In the genomic region with DNA sequence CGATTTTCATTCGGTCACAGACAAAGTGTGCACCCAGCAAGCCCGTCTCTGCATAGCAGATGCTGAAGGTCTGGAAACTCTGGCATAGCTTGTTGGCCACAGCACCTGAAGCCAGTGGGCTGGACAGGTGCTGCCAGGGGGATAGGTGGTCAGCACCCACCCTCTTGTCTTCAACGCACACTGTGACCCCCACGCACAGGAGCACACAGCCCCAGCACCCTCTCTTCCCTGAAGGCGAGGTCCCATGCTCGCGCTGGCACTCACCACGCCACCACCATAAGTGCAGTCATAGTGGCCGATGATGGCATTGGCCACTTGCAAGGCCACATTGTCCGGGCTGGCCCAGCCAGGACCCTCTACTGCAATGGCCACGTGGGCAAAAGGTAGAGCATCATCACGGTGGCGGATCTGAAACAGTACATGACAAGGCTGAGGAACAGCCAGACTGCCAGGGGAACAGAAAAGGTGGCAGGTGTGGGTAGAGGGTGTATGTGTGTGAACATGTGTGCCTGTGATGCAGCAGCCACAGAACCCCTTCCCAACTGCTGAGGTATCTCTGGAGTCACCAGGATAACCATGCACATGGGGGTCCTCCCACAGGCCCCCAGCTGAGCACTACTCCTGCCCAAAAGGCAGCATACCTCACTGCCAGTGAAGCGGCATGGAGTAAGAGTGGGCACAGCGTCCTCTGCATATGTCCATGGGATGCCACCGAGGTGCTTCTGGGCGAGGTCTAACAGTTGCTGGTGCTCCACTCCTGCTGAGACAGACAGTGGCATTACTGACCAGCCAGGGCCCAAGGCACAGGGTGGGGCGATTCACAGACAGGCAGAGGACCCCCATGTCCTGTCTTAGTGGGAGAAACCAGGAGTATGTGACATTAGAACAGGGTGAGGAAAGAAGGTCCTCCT, we compare ENCODE assay signal across 1 cellular context.
TF ChIP-seq lines count a peak whose summit lies in the region.

No MANE protein-coding gene starts in this region.

TF ChIP-seq in K562, 482 proteins besides CTCF, POLR2A, EP300 and RAD21:
- TF ChIP-seq JUN (IDR thresholded peaks at IDR 0.05; ENCODE audit: borderline replicate concordance, low read depth, low read length) (no peak), JUN (CRISPR knock-in tag; IDR thresholded peaks at IDR 0.05; ENCODE audit: borderline replicate concordance) (no peak), ZNF384 (IDR thresholded peaks at IDR 0.05; ENCODE audit: low read depth, low read length) (no peak), NONO (IDR thresholded peaks at IDR 0.05; ENCODE audit: low read depth in 2 of 2, low read length in 1 of 2) (no peak), NRF1 (conservative IDR thresholded peaks at IDR 0.05 in 1 of 2, IDR thresholded peaks at IDR 0.05 in 1 of 2) (no peak), ZNF263 (CRISPR knock-in tag; IDR thresholded peaks at IDR 0.05; ENCODE audit: borderline replicate concordance) (no peak), SMARCE1 (IDR thresholded peaks at IDR 0.05) (no peak), NFATC3 (IDR thresholded peaks at IDR 0.05) (no peak), COPS2 (conservative IDR thresholded peaks at IDR 0.05) (no peak), POLR2G (IDR thresholded peaks at IDR 0.05; ENCODE audit: low read depth, low read length) (peak; percentile 29; the same call in 1 of the 2 replicates), CBX2 (IDR thresholded peaks at IDR 0.05; ENCODE audit: insufficient read depth, low read length, poor library complexity, severe bottlenecking) (no peak), RBFOX2 (IDR thresholded peaks at IDR 0.05; ENCODE audit: low read depth, low read length) (peak; percentile 48; the same call in 1 of the 2 replicates), ZZZ3 (IDR thresholded peaks at IDR 0.05) (no peak), TAF15 (IDR thresholded peaks at IDR 0.05; ENCODE audit: low read depth, low read length) (no peak), ZKSCAN8 (CRISPR knock-in tag; IDR thresholded peaks at IDR 0.05) (no peak)
